Comparison of ENCODE assay signal across 1 cellular context in genomic region chr3:165641569-165642310, GRCh38.
TF ChIP-seq lines count a peak whose summit lies in the region.

No MANE protein-coding gene starts in this region.

TF ChIP-seq in endothelial cell of umbilical vein, 7 proteins besides CTCF, POLR2A, EP300 and RAD21:
- TF ChIP-seq JUN (IDR thresholded peaks at IDR 0.05; ENCODE audit: borderline replicate concordance, insufficient read depth, insufficient read length, low read depth): no peak
- TF ChIP-seq GATA2 (IDR thresholded peaks at IDR 0.05; ENCODE audit: insufficient read depth, insufficient read length, low read depth, low read length): peak; percentile 74
- no peak for TF ChIP-seq POLR2AphosphoS5 (IDR thresholded peaks at IDR 0.05; ENCODE audit: insufficient read depth, low read depth, low read length)
- TF ChIP-seq FOS (IDR thresholded peaks at IDR 0.05; ENCODE audit: borderline replicate concordance, insufficient read depth, low read length): peak; percentile 28
- TF ChIP-seq EZH2 (IDR thresholded peaks at IDR 0.05; ENCODE audit: borderline replicate concordance, low read depth, low read length, severe bottlenecking): no peak
- TF ChIP-seq MYC (IDR thresholded peaks at IDR 0.05; ENCODE audit: low read depth, low read length): no peak
- TF ChIP-seq MAX (IDR thresholded peaks at IDR 0.05; ENCODE audit: insufficient read depth, insufficient read length): no peak
